In the genomic region with DNA sequence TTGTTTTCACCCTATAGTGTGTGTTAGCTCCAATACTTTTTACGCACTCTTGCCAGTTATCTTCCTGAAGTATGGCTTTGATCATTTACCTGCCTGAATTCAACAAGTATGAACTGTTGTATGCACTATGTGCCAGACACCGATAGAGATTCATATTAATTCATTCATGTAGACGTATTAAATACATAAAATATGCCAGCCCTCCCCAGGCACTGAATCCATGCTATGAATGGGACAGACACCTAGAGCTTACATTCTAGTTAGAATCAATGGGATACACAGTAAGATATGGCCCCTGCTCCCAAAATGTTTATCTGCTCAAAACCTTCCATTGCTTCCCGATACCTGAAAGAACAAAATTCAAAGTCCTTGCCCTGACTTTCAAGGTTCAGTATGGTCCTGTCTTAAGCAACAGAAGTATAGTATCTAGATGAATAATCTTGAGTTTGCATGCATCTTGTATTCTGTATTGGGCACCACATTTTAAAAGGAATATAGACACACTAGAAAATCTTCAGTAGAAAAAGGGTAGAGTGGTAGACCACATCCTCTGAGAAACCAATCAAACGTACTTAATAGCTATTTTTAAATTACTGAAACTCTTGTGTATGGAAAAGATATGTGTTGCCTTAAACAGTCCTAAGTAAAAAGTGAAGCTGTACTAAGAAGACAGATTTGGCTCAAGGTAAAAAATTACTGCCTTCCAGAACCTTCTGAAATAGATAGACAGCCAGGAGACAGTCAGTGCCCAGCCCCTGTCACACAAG, we compare ENCODE assay signal across 14 cellular contexts. TPM values are rescaled to one million over a fixed set of nuclear protein-coding genes. Genes with fewer than 3 reads are reported as not detected.
DNase-seq lines count a peak whose midpoint lies in the region; ATAC-seq and FAIRE-seq lines count a peak whose summit lies in the region.
"Had no signal": no experiment of that assay in that cellular context is flagged by ENCODE, and none has a peak within 500 bp of the region (broad histone marks: within the 10 kb centered on the region; RNA-seq: fewer than 3 reads in every experiment).

No MANE protein-coding gene starts in this region.

- H3K27ac Mint-ChIP-seq in activated T-cell treated with anti-CD3 and anti-CD28 coated beads, Interleukin-2, amount 50 U/mL, for 24 hours: peak overlapping the region; percentile 69
- no peak overlapping the region for H3K27ac Mint-ChIP-seq in T-helper 17 cell
- peak overlapping the region; percentile 94 for H3K27ac Mint-ChIP-seq in stimulated activated naive B cell treated with anti-CD40 and anti-IgM and Interleukin-4, amounts not matched to agents 10 μg/mL and 1 μg/mL and 100 μg/mL, for 72 hours

- no peaks in the 10 kb centered on the region for H3K9me3 ChIP-seq in T-helper 17 cell (ENCODE audit: control insufficient read depth, low read length, poor library complexity, severe bottlenecking)
- H3K9me3 ChIP-seq: lower lobe of right lung, SK-N-SH had no signal

- H3K27me3 Mint-ChIP-seq in activated T-cell treated with anti-CD3 and anti-CD28 coated beads, Interleukin-2, amount 50 U/mL, for 24 hours: no peaks in the 10 kb centered on the region
- no peaks in the 10 kb centered on the region for H3K27me3 Mint-ChIP-seq in T-helper 17 cell
- no peaks in the 10 kb centered on the region for H3K27me3 Mint-ChIP-seq in stimulated activated naive B cell treated with anti-CD40 and anti-IgM and Interleukin-4, amounts not matched to agents 10 μg/mL and 1 μg/mL and 100 μg/mL, for 72 hours

- no peaks in the 10 kb centered on the region for H3K9me3 Mint-ChIP-seq in activated T-cell treated with anti-CD3 and anti-CD28 coated beads, Interleukin-2, amount 50 U/mL, for 24 hours
- H3K9me3 Mint-ChIP-seq in stimulated activated naive B cell treated with anti-CD40 and anti-IgM and Interleukin-4, amounts not matched to agents 10 μg/mL and 1 μg/mL and 100 μg/mL, for 72 hours: peaks cover 0 to 4% of the 10 kb centered on the region in 2 donors

- ATAC-seq in GM21576 (IDR thresholded peaks at IDR 0.05; ENCODE audit: unreplicated experiment) (peak; percentile 46), T-helper 17 cell (peak; percentile 61), GM19467 (IDR thresholded peaks at IDR 0.05; ENCODE audit: unreplicated experiment) (no peak)
- peak; percentile 93 to 95 for ATAC-seq in stimulated activated naive B cell treated with anti-CD40 and anti-IgM and Interleukin-4, amounts not matched to agents 10 μg/mL and 1 μg/mL and 100 μg/mL, for 72 hours (replicated peaks)
- ATAC-seq: lower lobe of right lung had no signal

- H3K4me1 Mint-ChIP-seq in activated T-cell treated with anti-CD3 and anti-CD28 coated beads, Interleukin-2, amount 50 U/mL, for 24 hours (ENCODE audit: low read depth): peaks cover 31% of the 10 kb centered on the region
- H3K4me1 Mint-ChIP-seq in T-helper 17 cell: peaks cover 16% of the 10 kb centered on the region
- H3K4me1 Mint-ChIP-seq in stimulated activated naive B cell treated with anti-CD40 and anti-IgM and Interleukin-4, amounts not matched to agents 10 μg/mL and 1 μg/mL and 100 μg/mL, for 72 hours: peaks cover 19 to 40% of the 10 kb centered on the region in 2 donors

- H3K36me3 Mint-ChIP-seq in activated T-cell treated with anti-CD3 and anti-CD28 coated beads, Interleukin-2, amount 50 U/mL, for 24 hours (ENCODE audit: low read depth): no peaks in the 10 kb centered on the region
- H3K36me3 Mint-ChIP-seq in T-helper 17 cell (ENCODE audit: low read depth): peaks cover 3% of the 10 kb centered on the region
- peaks cover 0 to 3% of the 10 kb centered on the region in 2 donors for H3K36me3 Mint-ChIP-seq in stimulated activated naive B cell treated with anti-CD40 and anti-IgM and Interleukin-4, amounts not matched to agents 10 μg/mL and 1 μg/mL and 100 μg/mL, for 72 hours

- DNase-seq in activated T-cell treated with anti-CD3 and anti-CD28 coated beads, Interleukin-2, amount 50 U/mL, for 24 hours: no peak
- no peak for DNase-seq in activated T-cell treated with anti-CD3 and anti-CD28 coated beads for 4 hours
- DNase-seq in T-helper 17 cell: no peak
- no peak for DNase-seq in stimulated activated naive B cell treated with anti-CD40 and anti-IgM and Interleukin-4, amounts not matched to agents 10 μg/mL and 1 μg/mL and 100 μg/mL, for 72 hours
- no peak for DNase-seq in frontal cortex (ENCODE audit: low spot score in 2 of 2)
- DNase-seq in cerebellum (ENCODE audit: low spot score): no peak
- DNase-seq: activated CD4-positive, alpha-beta T cell treated with anti-CD3 and anti-CD28 coated beads, Interleukin-2, amount 50 U/mL, for 48 hours; lower lobe of right lung; NCI-H146; SK-N-SH; stimulated activated CD4-positive, alpha-beta T cell treated with anti-CD3 and anti-CD28 coated beads, Interleukin-4, amount 100 ng/mL, for 1 hour had no signal

- FAIRE-seq in frontal cortex (lab: Jason Lieb, UNC): no peak

- H3K4me3 Mint-ChIP-seq in activated T-cell treated with anti-CD3 and anti-CD28 coated beads, Interleukin-2, amount 50 U/mL, for 24 hours: peak overlapping the region; percentile 35
- peak overlapping the region; percentile 49 for H3K4me3 Mint-ChIP-seq in T-helper 17 cell
- peak overlapping the region; percentile 39 to 73 for H3K4me3 Mint-ChIP-seq in stimulated activated naive B cell treated with anti-CD40 and anti-IgM and Interleukin-4, amounts not matched to agents 10 μg/mL and 1 μg/mL and 100 μg/mL, for 72 hours

RNA-seq across cellular contexts. Expression of gene CTXND2, which starts 2.9 kb away (rescaled TPM):
- total RNA-seq in T-helper 17 cell (not detected), frontal cortex (not detected), cerebellum (not detected)
- total RNA-seq: lower lobe of right lung, pulmonary artery endothelial cell had no signal

RNA-seq across cellular contexts. Expression of gene ARNT, which starts 13.4 kb away (rescaled TPM):
- total RNA-seq in T-helper 17 cell (10 to 100 TPM; 27.3 to 32.3 TPM), frontal cortex (14.7 TPM), cerebellum (33.8 TPM)

RNA-seq across cellular contexts. Expression of gene SETDB1, which starts 36.3 kb away (rescaled TPM):
- total RNA-seq in T-helper 17 cell (10 to 100 TPM; 44.0 to 51.0 TPM), frontal cortex (62.8 TPM), cerebellum (57.9 TPM)
